ENCODE assay signal across 28 cellular contexts in genomic region chr16:16012144-16012543, GRCh38.
"Had no signal": no experiment of that assay in that cellular context is flagged by ENCODE, and none has a peak within 500 bp of the region (broad histone marks: within the 10 kb centered on the region; RNA-seq: fewer than 3 reads in every experiment).

No MANE protein-coding gene starts in this region.

- H3K27ac ChIP-seq: colonic mucosa, lower lobe of right lung, neural progenitor cell, parathyroid adenoma, prostate gland, spleen, testis, transverse colon had no signal

- H2AFZ ChIP-seq: neural progenitor cell, parathyroid adenoma had no signal

- H3K4me2 ChIP-seq: neural progenitor cell had no signal

- H3K27me3 Mint-ChIP-seq: memory B cell; natural killer cell treated with Interleukin-12 subunit alpha and Interleukin-12 subunit beta and Interleukin-15 and Interleukin-18, amount 100 ng/mL, for 72 hours; stimulated activated memory B cell treated with anti-CD40 and anti-IgM and Interleukin-4, amounts not matched to agents 10 μg/mL and 1 μg/mL and 100 μg/mL, for 72 hours; stimulated activated naive CD8-positive, alpha-beta T cell treated with anti-CD3 and anti-CD28 coated beads, Interleukin-15, Interleukin-2, amounts not matched to agents 100 ng/mL and 50 ng/mL, for 24 hours had no signal

- H3K27ac Mint-ChIP-seq: endodermal cell; memory B cell; natural killer cell treated with Interleukin-12 subunit alpha and Interleukin-12 subunit beta and Interleukin-15 and Interleukin-18, amount 100 ng/mL, for 72 hours; neural progenitor cell; stimulated activated memory B cell treated with anti-CD40 and anti-IgM and Interleukin-4, amounts not matched to agents 10 μg/mL and 1 μg/mL and 100 μg/mL, for 72 hours; stimulated activated naive CD8-positive, alpha-beta T cell treated with anti-CD3 and anti-CD28 coated beads, Interleukin-15, Interleukin-2, amounts not matched to agents 100 ng/mL and 50 ng/mL, for 24 hours had no signal

- H3K9me3 Mint-ChIP-seq: endodermal cell; memory B cell; natural killer cell treated with Interleukin-12 subunit alpha and Interleukin-12 subunit beta and Interleukin-15 and Interleukin-18, amount 100 ng/mL, for 72 hours; neural progenitor cell; stimulated activated memory B cell treated with anti-CD40 and anti-IgM and Interleukin-4, amounts not matched to agents 10 μg/mL and 1 μg/mL and 100 μg/mL, for 72 hours; stimulated activated naive CD8-positive, alpha-beta T cell treated with anti-CD3 and anti-CD28 coated beads, Interleukin-15, Interleukin-2, amounts not matched to agents 100 ng/mL and 50 ng/mL, for 24 hours had no signal

- H3K4me1 Mint-ChIP-seq: endodermal cell, neural progenitor cell had no signal

- ATAC-seq: left cardiac atrium; lower lobe of right lung; natural killer cell treated with Interleukin-12 subunit alpha and Interleukin-12 subunit beta and Interleukin-15 and Interleukin-18, amount 100 ng/mL, for 72 hours; sciatic nerve; stimulated activated memory B cell treated with anti-CD40 and anti-IgM and Interleukin-4, amounts not matched to agents 10 μg/mL and 1 μg/mL and 100 μg/mL, for 72 hours had no signal

- H3K27me3 ChIP-seq: colonic mucosa, neural progenitor cell, spleen, testis, transverse colon had no signal

- H3K9ac ChIP-seq: neural progenitor cell, parathyroid adenoma had no signal

- H3K9me3 ChIP-seq: colonic mucosa, left ventricle myocardium inferior, lower lobe of right lung, prostate gland, spleen, testis, transverse colon had no signal

- H3K4me3 Mint-ChIP-seq: endodermal cell; memory B cell; natural killer cell treated with Interleukin-12 subunit alpha and Interleukin-12 subunit beta and Interleukin-15 and Interleukin-18, amount 100 ng/mL, for 72 hours; neural progenitor cell; stimulated activated memory B cell treated with anti-CD40 and anti-IgM and Interleukin-4, amounts not matched to agents 10 μg/mL and 1 μg/mL and 100 μg/mL, for 72 hours; stimulated activated naive CD8-positive, alpha-beta T cell treated with anti-CD3 and anti-CD28 coated beads, Interleukin-15, Interleukin-2, amounts not matched to agents 100 ng/mL and 50 ng/mL, for 24 hours had no signal

- H3K4me3 ChIP-seq: colonic mucosa, left ventricle myocardium inferior, lower lobe of right lung, neural progenitor cell, prostate gland, spleen, testis, transverse colon had no signal

- DNase-seq: colonic mucosa; effector CD4-positive, alpha-beta T cell; endodermal cell; erythroblast; glutamatergic neuron; left cardiac atrium; left ventricle myocardium inferior; lower lobe of right lung; midbrain; occipital lobe; retina; spleen; stimulated activated CD4-positive, alpha-beta T cell treated with anti-CD3 and anti-CD28 coated beads, Interleukin-15, amount 100 ng/mL, for 24 hours; stimulated activated CD4-positive, alpha-beta T cell treated with anti-CD3 and anti-CD28 coated beads, Interleukin-1b, Interleukin-23, amount 100 ng/mL, for 48 hours; stimulated activated CD4-positive, alpha-beta T cell treated with anti-CD3 and anti-CD28 coated beads, Interleukin-4, amount 100 ng/mL, for 24 hours; testis; transverse colon had no signal

- FAIRE-seq: endothelial cell of umbilical vein, frontal cortex, keratinocyte had no signal

- H3K4me1 ChIP-seq: colonic mucosa, neural progenitor cell, parathyroid adenoma had no signal

- H3K36me3 ChIP-seq: colonic mucosa, neural progenitor cell, prostate gland had no signal

- H3K79me2 ChIP-seq: parathyroid adenoma had no signal
